9 cellular contexts compared by ENCODE assay signal in the genomic region with DNA sequence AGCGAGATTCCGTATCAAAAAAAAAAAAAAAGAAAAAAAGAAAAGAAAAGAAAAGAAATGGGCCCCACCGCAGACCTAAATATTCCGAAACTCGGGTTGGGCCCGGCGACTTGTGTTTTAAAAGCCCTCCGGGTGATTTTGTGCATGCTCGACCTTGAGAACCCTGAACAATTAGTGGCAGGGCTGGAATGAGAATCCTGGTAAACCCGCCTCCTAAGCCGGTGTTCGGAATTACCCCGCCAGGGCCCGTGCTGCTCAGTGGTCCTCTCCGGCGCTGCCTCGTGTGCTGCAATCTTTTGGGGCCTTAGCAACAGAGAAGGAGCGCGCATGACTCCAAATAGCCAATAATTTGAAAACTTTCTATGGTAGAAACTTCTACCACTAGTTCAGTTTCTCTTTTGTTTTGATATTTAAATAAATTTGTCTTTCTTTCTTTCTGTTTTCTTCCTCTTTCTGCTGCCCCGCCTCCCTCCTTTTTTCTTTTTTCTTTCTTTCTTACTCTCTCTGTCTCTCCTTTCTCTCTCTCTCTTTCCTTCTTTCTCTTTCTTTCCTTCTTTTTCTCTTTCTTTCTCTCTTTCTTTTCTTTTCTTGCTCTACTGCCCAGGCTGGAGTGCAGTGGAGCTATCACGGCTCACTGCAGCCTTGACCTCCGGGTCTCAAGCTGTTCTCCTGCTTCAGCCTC. TPM values are rescaled to one million over a fixed set of nuclear protein-coding genes. Genes with fewer than 3 reads are reported as not detected.
DNase-seq lines count a peak whose midpoint lies in the region; ATAC-seq, FAIRE-seq and TF ChIP-seq lines count a peak whose summit lies in the region.
"Had no signal": no experiment of that assay in that cellular context is flagged by ENCODE, and none has a peak within 500 bp of the region (broad histone marks: within the 10 kb centered on the region; RNA-seq: fewer than 3 reads in every experiment).

No MANE protein-coding gene starts in this region.

- FAIRE-seq in HepG2 (lab: Jason Lieb, UNC), result no peak
- FAIRE-seq: G401.6 had no signal

- peak overlapping the region; percentile 89 for H3K4me2 ChIP-seq in HepG2 (ENCODE audit: low read depth, low read length)

- BruUV-seq in HepG2 (replicated peaks; lab: Mats Ljungman, UMichigan), result no TSS peak

- H3K9ac ChIP-seq in adipocyte (ENCODE audit: low read length) (no peak overlapping the region), HepG2 (ENCODE audit: insufficient read depth, low read depth, low read length) (no peak overlapping the region)

- no peaks in the 10 kb centered on the region for H4K20me1 ChIP-seq in HepG2 (ENCODE audit: insufficient read depth, low read length)

- H3K4me1 ChIP-seq in adipocyte (ENCODE audit: control insufficient read depth, insufficient read depth, low read length) (peaks cover 12% of the 10 kb centered on the region), HepG2 (ENCODE audit: insufficient read depth, low read length) (peaks cover 8% of the 10 kb centered on the region; the same call in 1 of the 2 replicates)

- intact Hi-C loops in HepG2 (cut with micrococcal nuclease; ENCODE audit: unreplicated experiment), result no loop called here

- peak; percentile 30 for ATAC-seq in HG03432 (IDR thresholded peaks at IDR 0.05; ENCODE audit: unreplicated experiment)
- 0 out of 3 replicates have a peak, but pooled peaks have one; percentile 11 for ATAC-seq in HepG2
- ATAC-seq in GM19455 (IDR thresholded peaks at IDR 0.05; ENCODE audit: unreplicated experiment), result no peak

- CTCF ChIA-PET in HepG2 (lab: Yijun Ruan, JAX; ENCODE audit: low intra/inter-chr PET ratio, low total read pairs), result no interaction called here

- no peak for TF ChIP-seq CTCF in HepG2 (CRISPR knock-in tag; IDR thresholded peaks at IDR 0.05)

- H3K4me3 ChIP-seq in adipocyte (ENCODE audit: low read length) (peak overlapping the region; percentile 34), HepG2 (replicated peaks in 1 of 3; ENCODE audit: insufficient read depth in 1 of 3, low read depth in 2 of 3, low read length in 3 of 3) (peak overlapping the region in 2 of 3 experiments; percentile 16 to 23; a peak in 2 of 6 replicates)

- no peaks in the 10 kb centered on the region for H3K79me2 ChIP-seq in HepG2 (ENCODE audit: insufficient read depth, low read length)

- H3K9me3 ChIP-seq in adipocyte (ENCODE audit: control insufficient read depth, low read length) (no peaks in the 10 kb centered on the region), HepG2 (ENCODE audit: low read length) (no peaks in the 10 kb centered on the region)

- no peak for TF ChIP-seq POLR2A in HepG2 (IDR thresholded peaks at IDR 0.05; ENCODE audit: insufficient read depth in 1 of 2, low read depth in 2 of 2, low read length in 2 of 2)

- no peak for TF ChIP-seq RAD21 in HepG2 (CRISPR knock-in tag; IDR thresholded peaks at IDR 0.05)

- TF ChIP-seq EP300 in HepG2 (IDR thresholded peaks at IDR 0.05; ENCODE audit: low read depth in 2 of 2, low read length in 2 of 2) (no peak), HepG2 (CRISPR knock-in tag; IDR thresholded peaks at IDR 0.05; ENCODE audit: borderline replicate concordance) (no peak)

- no peak overlapping the region for H3K27ac ChIP-seq in HepG2 (ENCODE audit: extremely low read length, insufficient read depth, low read length)

- 57% methylated on average over 22 of the region's 22 CpGs for WGBS in HepG2 (ENCODE audit: low lambda C conversion rate)

- H2AFZ ChIP-seq in HepG2 (ENCODE audit: low read length), result no peak overlapping the region

- H3K27me3 ChIP-seq in adipocyte (replicated peaks; ENCODE audit: control insufficient read depth, insufficient read depth, low read length) (peaks cover 4% of the 10 kb centered on the region), HepG2 (ENCODE audit: control insufficient read depth in 1 of 2, insufficient read depth in 2 of 2, low read length in 2 of 2) (peaks cover 5 to 26% of the 10 kb centered on the region in 2 experiments; a peak in 3 of 5 replicates)

- POLR2A ChIA-PET in HepG2 (lab: Yijun Ruan, JAX), result no interaction called here

- H3K36me3 ChIP-seq in adipocyte (ENCODE audit: control insufficient read depth, insufficient read depth, low read length, severe bottlenecking), result no peaks in the 10 kb centered on the region
- H3K36me3 ChIP-seq in HepG2 (replicated peaks in 1 of 2; ENCODE audit: control insufficient read depth in 1 of 2, insufficient read depth in 2 of 2, low read length in 2 of 2), result no peaks in the 10 kb centered on the region

- in situ Hi-C loops in HepG2 (cut with HindIII; ENCODE audit: extremely low pct_ligation_motif_present, low pct_unique_long_range_greater_than_20kb), result no loop called here

- peak; percentile 41 for DNase-seq in activated T-cell treated with anti-CD3 and anti-CD28 coated beads, Interleukin-2, amount 50 U/mL, for 1 hour
- no peak for DNase-seq in activated T-cell treated with anti-CD3 and anti-CD28 coated beads for 4 hours
- peak; percentile 81 for DNase-seq in adipocyte (ENCODE audit: low read depth)
- DNase-seq in HepG2 (ENCODE audit: low spot score), result no peak
- DNase-seq in effector CD8-positive, alpha-beta T cell (lab: John Stamatoyannopoulos, UW), result no peak
- DNase-seq in effector CD4-positive, alpha-beta T cell, result no peak

RNA-seq across cellular contexts. Expression of a gene that starts 1.5 kb away (rescaled TPM):
- total RNA-seq in HepG2 (2016; rRNA removed; fragmentation: Illumina TruSeq; extraction: Trizol), result 0.87 and 1.1 TPM in 2 replicates
- total RNA-seq in HepG2 (2016; cell fraction: cytosol; rRNA removed; fragmentation: Illumina TruSeq; extraction: Trizol; ENCODE audit: low read depth), result 0.18 TPM in 1 of 2 replicates, not detected in the other
- total RNA-seq in HepG2 (2016; cell fraction: insoluble cytoplasmic fraction; rRNA removed; fragmentation: Illumina TruSeq; extraction: Trizol), result 1.2 and 1.3 TPM in 2 replicates
- total RNA-seq in HepG2 (2016; cell fraction: membrane; rRNA removed; fragmentation: Illumina TruSeq; extraction: Trizol), result 0.31 and 0.52 TPM in 2 replicates
- 1.7 and 2.4 TPM in 2 replicates for total RNA-seq in HepG2 (2016; cell fraction: nucleus; rRNA removed; fragmentation: Illumina TruSeq; extraction: Trizol)
- 0.78 and 1.0 TPM in 2 replicates for polyA plus RNA-seq in HepG2 (2011; rRNA removed)
- 0.38 and 0.62 TPM in 2 replicates for polyA plus RNA-seq in HepG2 (2011; cell fraction: cytosol; rRNA removed)
- 0.33 and 1.3 TPM in 2 replicates for polyA plus RNA-seq in HepG2 (2011; cell fraction: nucleus; rRNA removed)
- polyA plus RNA-seq in HepG2 (2012), result 1.1 and 1.9 TPM in 2 replicates
- polyA plus RNA-seq in HepG2 (2016; cell fraction: cytosol; fragmentation: Illumina TruSeq; extraction: Trizol; ENCODE audit: low read depth), result 0.08 and 0.09 TPM in 2 replicates
- polyA plus RNA-seq in HepG2 (2016; cell fraction: insoluble cytoplasmic fraction; fragmentation: Illumina TruSeq; extraction: Trizol; ENCODE audit: low read depth), result 0.37 and 0.41 TPM in 2 replicates
- 0.13 and 0.40 TPM in 2 replicates for polyA plus RNA-seq in HepG2 (2016; cell fraction: membrane; fragmentation: Illumina TruSeq; extraction: Trizol; ENCODE audit: low read depth)
- 1.0 and 2.1 TPM in 2 replicates for polyA plus RNA-seq in HepG2 (2016; cell fraction: nucleus; fragmentation: Illumina TruSeq; extraction: Trizol; ENCODE audit: insufficient read depth, low read depth)
- 0.09 and 2.7 TPM in 2 replicates for polyA minus RNA-seq in HepG2 (2011; rRNA and poly(A)+ RNA removed; ENCODE audit: low replicate concordance)
- polyA minus RNA-seq in HepG2 (2011; cell fraction: cytosol; rRNA and poly(A)+ RNA removed), result 0.40 and 0.97 TPM in 2 replicates
- 0.77 and 0.99 TPM in 2 replicates for polyA minus RNA-seq in HepG2 (2011; cell fraction: nucleus; rRNA and poly(A)+ RNA removed)

RNA-seq across cellular contexts. Expression of a gene that starts 31.9 kb away (rescaled TPM):
- 0.07 TPM in 1 of 2 replicates, not detected in the other for total RNA-seq in HepG2 (2016; rRNA removed; fragmentation: Illumina TruSeq; extraction: Trizol)
- not detected in 2 replicates for total RNA-seq in HepG2 (2016; cell fraction: cytosol; rRNA removed; fragmentation: Illumina TruSeq; extraction: Trizol; ENCODE audit: low read depth)
- total RNA-seq in HepG2 (2016; cell fraction: insoluble cytoplasmic fraction; rRNA removed; fragmentation: Illumina TruSeq; extraction: Trizol), result 0.06 and 0.10 TPM in 2 replicates
- total RNA-seq in HepG2 (2016; cell fraction: membrane; rRNA removed; fragmentation: Illumina TruSeq; extraction: Trizol), result not detected in 2 replicates
- 0.34 TPM in 1 of 2 replicates, not detected in the other for total RNA-seq in HepG2 (2016; cell fraction: nucleus; rRNA removed; fragmentation: Illumina TruSeq; extraction: Trizol)
- polyA plus RNA-seq in HepG2 (2011; rRNA removed), result under 0.01 and 0.01 TPM in 2 replicates
- polyA plus RNA-seq in HepG2 (2011; cell fraction: cytosol; rRNA removed), result 0.17 TPM in 1 of 2 replicates, not detected in the other
- 0.17 and 0.19 TPM in 2 replicates for polyA plus RNA-seq in HepG2 (2011; cell fraction: nucleus; rRNA removed)
- 0.05 TPM in 2 replicates for polyA plus RNA-seq in HepG2 (2012)
- polyA plus RNA-seq in HepG2 (2016; cell fraction: cytosol; fragmentation: Illumina TruSeq; extraction: Trizol; ENCODE audit: low read depth), result not detected in 2 replicates
- not detected in 2 replicates for polyA plus RNA-seq in HepG2 (2016; cell fraction: insoluble cytoplasmic fraction; fragmentation: Illumina TruSeq; extraction: Trizol; ENCODE audit: low read depth)
- polyA plus RNA-seq in HepG2 (2016; cell fraction: membrane; fragmentation: Illumina TruSeq; extraction: Trizol; ENCODE audit: low read depth), result not detected in 2 replicates
- polyA plus RNA-seq in HepG2 (2016; cell fraction: nucleus; fragmentation: Illumina TruSeq; extraction: Trizol; ENCODE audit: insufficient read depth, low read depth), result not detected in 2 replicates
- polyA minus RNA-seq in HepG2 (2011; rRNA and poly(A)+ RNA removed; ENCODE audit: low replicate concordance), result not detected in 2 replicates
- polyA minus RNA-seq in HepG2 (2011; cell fraction: cytosol; rRNA and poly(A)+ RNA removed), result not detected in 2 replicates
- 0.13 and 0.37 TPM in 2 replicates for polyA minus RNA-seq in HepG2 (2011; cell fraction: nucleus; rRNA and poly(A)+ RNA removed)

RNA-seq across cellular contexts. Expression of a gene that starts 46.2 kb away (rescaled TPM):
- total RNA-seq in HepG2 (2016; rRNA removed; fragmentation: Illumina TruSeq; extraction: Trizol), result not detected in 2 replicates
- not detected in 2 replicates for total RNA-seq in HepG2 (2016; cell fraction: cytosol; rRNA removed; fragmentation: Illumina TruSeq; extraction: Trizol; ENCODE audit: low read depth)
- not detected in 2 replicates for total RNA-seq in HepG2 (2016; cell fraction: insoluble cytoplasmic fraction; rRNA removed; fragmentation: Illumina TruSeq; extraction: Trizol)
- not detected in 2 replicates for total RNA-seq in HepG2 (2016; cell fraction: membrane; rRNA removed; fragmentation: Illumina TruSeq; extraction: Trizol)
- not detected in 2 replicates for total RNA-seq in HepG2 (2016; cell fraction: nucleus; rRNA removed; fragmentation: Illumina TruSeq; extraction: Trizol)
- not detected in 2 replicates for polyA plus RNA-seq in HepG2 (2011; rRNA removed)
- not detected in 2 replicates for polyA plus RNA-seq in HepG2 (2011; cell fraction: cytosol; rRNA removed)
- polyA plus RNA-seq in HepG2 (2011; cell fraction: nucleus; rRNA removed), result not detected in 2 replicates
- not detected in 2 replicates for polyA plus RNA-seq in HepG2 (2012)
- not detected in 2 replicates for polyA plus RNA-seq in HepG2 (2016; cell fraction: cytosol; fragmentation: Illumina TruSeq; extraction: Trizol; ENCODE audit: low read depth)
- not detected in 2 replicates for polyA plus RNA-seq in HepG2 (2016; cell fraction: insoluble cytoplasmic fraction; fragmentation: Illumina TruSeq; extraction: Trizol; ENCODE audit: low read depth)
- polyA plus RNA-seq in HepG2 (2016; cell fraction: membrane; fragmentation: Illumina TruSeq; extraction: Trizol; ENCODE audit: low read depth), result not detected in 2 replicates
- polyA plus RNA-seq in HepG2 (2016; cell fraction: nucleus; fragmentation: Illumina TruSeq; extraction: Trizol; ENCODE audit: insufficient read depth, low read depth), result not detected in 2 replicates
- polyA minus RNA-seq in HepG2 (2011; rRNA and poly(A)+ RNA removed; ENCODE audit: low replicate concordance), result not detected in 2 replicates
- polyA minus RNA-seq in HepG2 (2011; cell fraction: cytosol; rRNA and poly(A)+ RNA removed), result not detected in 2 replicates
- not detected in 2 replicates for polyA minus RNA-seq in HepG2 (2011; cell fraction: nucleus; rRNA and poly(A)+ RNA removed)

Comparison
In these comparisons a context has a peak if more than half of its experiments do, and no peak if none do; other contexts are left out.
1. DNase-seq: peak in activated T-cell treated with anti-CD3 and anti-CD28 coated beads, Interleukin-2, amount 50 U/mL, for 1 hour (single experiment) and adipocyte (single experiment); none in activated T-cell treated with anti-CD3 and anti-CD28 coated beads for 4 hours (single experiment), HepG2 (single experiment), effector CD8-positive, alpha-beta T cell (single experiment) and effector CD4-positive, alpha-beta T cell (single experiment).